ENCODE assay signal across 8 cellular contexts in genomic region chr19:49451430-49452181, GRCh38. TPM values are rescaled to one million over a fixed set of nuclear protein-coding genes. Genes with fewer than 3 reads are reported as not detected.
DNase-seq lines count a peak whose midpoint lies in the region; ATAC-seq and TF ChIP-seq lines count a peak whose summit lies in the region.

PIH1D1 (minus strand) TSS chr19:49451814; CDS start chr19:49451574, 240 bp downstream.

- peak within 1 kb of the TSS; percentile 81 for H3K9ac ChIP-seq in muscle layer of colon (ENCODE audit: low read length)

- H3K27me3 ChIP-seq in muscle layer of colon (ENCODE audit: control insufficient read depth in 1 of 2, insufficient read depth in 2 of 2, low read length in 2 of 2), result no peaks in the 10 kb centered on the region

- H3K36me3 ChIP-seq in muscle layer of colon (ENCODE audit: insufficient read depth, low read length), result peaks cover 12% of the 10 kb centered on the region

- in situ Hi-C loops in KBM-7 (cut with MboI; ENCODE audit: low pct_unique_long_range_greater_than_20kb, low sequenced_read_pairs), result no loop called here

- peak; percentile 99 for DNase-seq in DMS153 (lab: John Stamatoyannopoulos, UW)
- DNase-seq in KBM-7, result peak; percentile 99
- peak; percentile 91 for DNase-seq in activated T-cell treated with anti-CD3 and anti-CD28 coated beads, Interleukin-2, amount 50 U/mL, for 24 hours
- peak; percentile 88 for DNase-seq in stimulated activated CD8-positive, alpha-beta memory T cell treated with anti-CD3 and anti-CD28 coated beads, Interleukin-7, amount 100 ng/mL, for 24 hours (ENCODE audit: low read depth)

- H3K36me3 Mint-ChIP-seq in activated T-cell treated with anti-CD3 and anti-CD28 coated beads, Interleukin-2, amount 50 U/mL, for 24 hours (ENCODE audit: low read depth), result peaks cover 76% of the 10 kb centered on the region

- peak; percentile 51 for ATAC-seq in GM21619 (IDR thresholded peaks at IDR 0.05; ENCODE audit: unreplicated experiment)
- peak; percentile 83 for ATAC-seq in esophagus mucosa

- no peaks in the 10 kb centered on the region for H3K27me3 Mint-ChIP-seq in activated T-cell treated with anti-CD3 and anti-CD28 coated beads, Interleukin-2, amount 50 U/mL, for 24 hours

- H3K4me1 ChIP-seq in muscle layer of colon (ENCODE audit: insufficient read depth, low read length), result peaks cover 12% of the 10 kb centered on the region

- H3K9me3 Mint-ChIP-seq in activated T-cell treated with anti-CD3 and anti-CD28 coated beads, Interleukin-2, amount 50 U/mL, for 24 hours, result no peaks in the 10 kb centered on the region

- peak within 1 kb of the TSS; percentile 99 for H3K4me3 Mint-ChIP-seq in activated T-cell treated with anti-CD3 and anti-CD28 coated beads, Interleukin-2, amount 50 U/mL, for 24 hours

- H3K4me3 ChIP-seq in muscle layer of colon (ENCODE audit: low read depth in 1 of 2, low read length in 2 of 2), result peak within 1 kb of the TSS; percentile 76 to 91

- no peaks in the 10 kb centered on the region for H3K9me3 ChIP-seq in muscle layer of colon (ENCODE audit: low read length)

- H3K27ac Mint-ChIP-seq in activated T-cell treated with anti-CD3 and anti-CD28 coated beads, Interleukin-2, amount 50 U/mL, for 24 hours, result peak within 1 kb of the TSS; percentile 99

- peak within 1 kb of the TSS; percentile 75 for H3K27ac ChIP-seq in muscle layer of colon (ENCODE audit: low read depth, low read length)

- H3K4me1 Mint-ChIP-seq in activated T-cell treated with anti-CD3 and anti-CD28 coated beads, Interleukin-2, amount 50 U/mL, for 24 hours (ENCODE audit: low read depth), result peaks cover 65% of the 10 kb centered on the region

TF ChIP-seq in PFSK-1, 5 proteins besides CTCF, POLR2A, EP300 and RAD21:
- TF ChIP-seq, protein P1, sequence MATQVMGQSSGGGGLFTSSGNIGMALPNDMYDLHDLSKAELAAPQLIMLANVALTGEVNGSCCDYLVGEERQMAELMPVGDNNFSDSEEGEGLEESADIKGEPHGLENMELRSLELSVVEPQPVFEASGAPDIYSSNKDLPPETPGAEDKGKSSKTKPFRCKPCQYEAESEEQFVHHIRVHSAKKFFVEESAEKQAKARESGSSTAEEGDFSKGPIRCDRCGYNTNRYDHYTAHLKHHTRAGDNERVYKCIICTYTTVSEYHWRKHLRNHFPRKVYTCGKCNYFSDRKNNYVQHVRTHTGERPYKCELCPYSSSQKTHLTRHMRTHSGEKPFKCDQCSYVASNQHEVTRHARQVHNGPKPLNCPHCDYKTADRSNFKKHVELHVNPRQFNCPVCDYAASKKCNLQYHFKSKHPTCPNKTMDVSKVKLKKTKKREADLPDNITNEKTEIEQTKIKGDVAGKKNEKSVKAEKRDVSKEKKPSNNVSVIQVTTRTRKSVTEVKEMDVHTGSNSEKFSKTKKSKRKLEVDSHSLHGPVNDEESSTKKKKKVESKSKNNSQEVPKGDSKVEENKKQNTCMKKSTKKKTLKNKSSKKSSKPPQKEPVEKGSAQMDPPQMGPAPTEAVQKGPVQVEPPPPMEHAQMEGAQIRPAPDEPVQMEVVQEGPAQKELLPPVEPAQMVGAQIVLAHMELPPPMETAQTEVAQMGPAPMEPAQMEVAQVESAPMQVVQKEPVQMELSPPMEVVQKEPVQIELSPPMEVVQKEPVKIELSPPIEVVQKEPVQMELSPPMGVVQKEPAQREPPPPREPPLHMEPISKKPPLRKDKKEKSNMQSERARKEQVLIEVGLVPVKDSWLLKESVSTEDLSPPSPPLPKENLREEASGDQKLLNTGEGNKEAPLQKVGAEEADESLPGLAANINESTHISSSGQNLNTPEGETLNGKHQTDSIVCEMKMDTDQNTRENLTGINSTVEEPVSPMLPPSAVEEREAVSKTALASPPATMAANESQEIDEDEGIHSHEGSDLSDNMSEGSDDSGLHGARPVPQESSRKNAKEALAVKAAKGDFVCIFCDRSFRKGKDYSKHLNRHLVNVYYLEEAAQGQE (IDR thresholded peaks at IDR 0.05; ENCODE audit: insufficient read depth in 1 of 2, low read depth in 2 of 2, low read length in 2 of 2), result no peak
- TF ChIP-seq POLR2AphosphoS5 (IDR thresholded peaks at IDR 0.05; ENCODE audit: low read depth, low read length), result peak; percentile 82
- TF ChIP-seq TAF1 (IDR thresholded peaks at IDR 0.05; ENCODE audit: borderline replicate concordance, insufficient read depth, low read length), result peak; percentile 76; the same call in 1 of the 2 replicates
- peak; percentile 79; the same call in 1 of the 2 replicates for TF ChIP-seq SIN3A (IDR thresholded peaks at IDR 0.05; ENCODE audit: borderline replicate concordance, insufficient read depth, low read length)
- peak; percentile 99 for TF ChIP-seq FOXP2 (optimal IDR thresholded peaks at IDR 0.05; ENCODE audit: borderline replicate concordance, extremely low read depth, extremely low read length, insufficient read depth)

RNA-seq across cellular contexts. Expression of gene PIH1D1, which starts in this region (rescaled TPM):
- 74.4 TPM for polyA plus RNA-seq in PFSK-1 (2012; ENCODE audit: insufficient read length, low read depth)
- total RNA-seq in esophagus mucosa, result 53.6 TPM

Comparison
In these comparisons a context has a peak if more than half of its experiments do, and no peak if none do; other contexts are left out.
1. Peak in every context shown above with its lines: DNase-seq, ATAC-seq, H3K4me3 ChIP-seq and H3K27ac ChIP-seq.